In genomic region chr4:189124149-189124758, GRCh38 we compare ENCODE assay signal across 8 cellular contexts.
DNase-seq lines count a peak whose midpoint lies in the region; ATAC-seq and TF ChIP-seq lines count a peak whose summit lies in the region.

No MANE protein-coding gene starts in this region.

- no peak overlapping the region for H3K27ac Mint-ChIP-seq in glutamatergic neuron (ENCODE audit: unreplicated experiment)

- ATAC-seq in HG02763 (IDR thresholded peaks at IDR 0.05; ENCODE audit: unreplicated experiment) = no peak

- no peaks in the 10 kb centered on the region for H4K20me1 ChIP-seq in smooth muscle cell (ENCODE audit: low read depth)

- no peaks in the 10 kb centered on the region for H3K9me3 Mint-ChIP-seq in glutamatergic neuron (ENCODE audit: unreplicated experiment)

- no peaks in the 10 kb centered on the region for H3K4me1 ChIP-seq in smooth muscle cell (ENCODE audit: low read depth)

- no peaks in the 10 kb centered on the region for H3K36me3 Mint-ChIP-seq in glutamatergic neuron (ENCODE audit: unreplicated experiment)

- peak overlapping the region; percentile 82 for H2AFZ ChIP-seq in smooth muscle cell (ENCODE audit: low read depth)

- H3K27ac ChIP-seq in smooth muscle cell (ENCODE audit: low read depth) = no peak overlapping the region

- H3K9ac ChIP-seq in smooth muscle cell (ENCODE audit: low read depth) = no peak overlapping the region

- TF ChIP-seq CTCF in glutamatergic neuron (IDR thresholded peaks at IDR 0.05; ENCODE audit: partially characterized antibody, unreplicated experiment) (peak; percentile 46), smooth muscle cell (IDR thresholded peaks at IDR 0.05; ENCODE audit: borderline replicate concordance, insufficient read depth, poor library complexity, severe bottlenecking) (peak; percentile 85)

- no peaks in the 10 kb centered on the region for H3K9me3 ChIP-seq in smooth muscle cell (replicated peaks; ENCODE audit: low read depth)

- H3K4me3 Mint-ChIP-seq in glutamatergic neuron (ENCODE audit: unreplicated experiment) = no peak overlapping the region

- H3K27me3 Mint-ChIP-seq in glutamatergic neuron (ENCODE audit: unreplicated experiment) = no peaks in the 10 kb centered on the region

- H3K36me3 ChIP-seq in smooth muscle cell (ENCODE audit: low read depth) = no peaks in the 10 kb centered on the region

- DNase-seq in DMS 273 (lab: John Stamatoyannopoulos, UW; ENCODE audit: unreplicated experiment) (peak; percentile 6), DMS 273 treated with DMSO at 0.1 percent for 48 hours (lab: John Stamatoyannopoulos, UW) (no peak), SHP77 (lab: John Stamatoyannopoulos, UW) (peak; percentile 6 to 12), glutamatergic neuron (peak; percentile 65), smooth muscle cell (lab: John Stamatoyannopoulos, UW; ENCODE audit: unreplicated experiment) (no peak), NCI-H1105 treated with DMSO at 0.1 percent for 48 hours (lab: John Stamatoyannopoulos, UW) (no peak)
- DNase-seq in stimulated activated naive CD4-positive, alpha-beta T cell (lab: John Stamatoyannopoulos, UW) = no peak

- H3K4me2 ChIP-seq in smooth muscle cell = no peak overlapping the region

- H3F3A ChIP-seq in smooth muscle cell (ENCODE audit: low read depth) = no peaks in the 10 kb centered on the region

- H3K4me1 Mint-ChIP-seq in glutamatergic neuron (ENCODE audit: low read depth, unreplicated experiment) = no peaks in the 10 kb centered on the region

- H3K79me2 ChIP-seq in smooth muscle cell (ENCODE audit: low read depth) = no peaks in the 10 kb centered on the region

- no peak overlapping the region for H3K4me3 ChIP-seq in smooth muscle cell

- 36% methylated on average over 10 of the region's 10 CpGs for WGBS in smooth muscle cell (ENCODE audit: low lambda C conversion rate)

- H3K27me3 ChIP-seq in smooth muscle cell (ENCODE audit: low read depth) = no peaks in the 10 kb centered on the region

Comparison
In these comparisons a context has a peak if more than half of its experiments do, and no peak if none do; other contexts are left out.
1. DNase-seq: peak in DMS 273 (single experiment), SHP77 (2 of 2) and glutamatergic neuron (single experiment); none in DMS 273 treated with DMSO at 0.1 percent for 48 hours (single experiment), smooth muscle cell (single experiment), NCI-H1105 treated with DMSO at 0.1 percent for 48 hours (single experiment) and stimulated activated naive CD4-positive, alpha-beta T cell (0 of 6).